In the genomic region with DNA sequence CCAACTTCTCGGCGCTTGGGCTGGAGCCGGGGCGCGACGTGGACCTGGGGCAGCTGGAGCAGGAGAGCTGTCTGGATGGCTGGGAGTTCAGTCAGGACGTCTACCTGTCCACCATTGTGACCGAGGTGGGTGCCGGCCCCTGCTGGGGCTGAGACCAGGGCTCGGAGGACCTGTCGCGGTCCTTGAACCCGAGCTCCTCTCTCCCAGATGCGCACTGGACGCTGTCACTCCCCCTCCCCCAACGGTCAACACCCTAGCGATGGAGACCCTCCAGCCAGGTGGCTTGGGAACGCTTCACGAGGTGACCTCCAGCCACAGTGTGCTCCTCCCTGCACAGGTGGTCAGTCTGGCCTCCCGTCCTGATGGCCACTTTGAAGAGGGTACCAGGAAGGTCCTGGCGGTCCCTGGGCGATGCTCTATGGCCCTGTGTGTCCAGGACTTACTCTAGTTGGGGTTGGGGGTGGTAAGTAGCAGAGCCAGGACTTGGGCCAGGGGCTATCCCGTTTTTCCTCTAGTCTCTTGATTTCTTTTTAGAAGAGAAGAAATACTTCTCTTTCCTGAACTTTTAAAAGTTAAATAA, we compare ENCODE assay signal across 8 cellular contexts. TPM values are rescaled to one million over a fixed set of nuclear protein-coding genes. Genes with fewer than 3 reads are reported as not detected.
DNase-seq lines count a peak whose midpoint lies in the region; ATAC-seq, FAIRE-seq and TF ChIP-seq lines count a peak whose summit lies in the region.

No MANE protein-coding gene starts in this region.

- H3K36me3 ChIP-seq in DOHH2 (ENCODE audit: control insufficient read depth, low read length) (no peaks in the 10 kb centered on the region), SK-N-MC (ENCODE audit: insufficient read depth, low read length) (no peaks in the 10 kb centered on the region), pancreas (no peaks in the 10 kb centered on the region)

- no peak for FAIRE-seq in pancreas (lab: Jason Lieb, UNC)

- no peak overlapping the region for H3K27ac ChIP-seq in DOHH2 (ENCODE audit: low read depth, low read length)
- H3K27ac ChIP-seq in SK-N-MC, result no peak overlapping the region
- peak overlapping the region; percentile 71 to 91 (median 84) for H3K27ac ChIP-seq in pancreas

- ATAC-seq in pancreas (peak; percentile 4 to 12 (median 8)), GM19328 (IDR thresholded peaks at IDR 0.05; ENCODE audit: unreplicated experiment) (no peak)

- intact Hi-C loops in pancreas (cut with DNase I), result no loop called here

- H3K9ac ChIP-seq in SK-N-MC (ENCODE audit: insufficient read length), result peak overlapping the region; percentile 78

- no peaks in the 10 kb centered on the region for H4K20me1 ChIP-seq in DOHH2 (ENCODE audit: control insufficient read depth, insufficient read depth, low read depth, low read length)

- H3K4me3 ChIP-seq in DOHH2 (ENCODE audit: low read length), result peak overlapping the region; percentile 78
- H3K4me3 ChIP-seq in SK-N-MC, result peak overlapping the region; percentile 89
- peak overlapping the region; percentile 71 for H3K4me3 ChIP-seq in fibroblast of the aortic adventitia (ENCODE audit: low read depth, low read length)
- H3K4me3 ChIP-seq in pancreas, result peak overlapping the region; percentile 51 to 79 (median 72)

- no peak for DNase-seq in SK-N-MC (ENCODE audit: low read depth, low spot score)
- no peak for DNase-seq in fibroblast of the aortic adventitia (ENCODE audit: low read depth)
- peak in 4 of 6 donors; percentile 35 to 76 (median 45) for DNase-seq in pancreas
- DNase-seq in cerebellar cortex (ENCODE audit: low spot score), result no peak
- no peak for DNase-seq in GM19240 (ENCODE audit: insufficient read length, low spot score)
- DNase-seq in NOMO-1 treated with DMSO at 0.1 percent for 48 hours (lab: John Stamatoyannopoulos, UW; ENCODE audit: unreplicated experiment), result no peak

- H3K4me2 ChIP-seq in DOHH2 (ENCODE audit: low read length), result peak overlapping the region; percentile 78

- H3F3A ChIP-seq in DOHH2 (ENCODE audit: control insufficient read depth, insufficient read depth), result peaks cover 2% of the 10 kb centered on the region; the same call in 1 of the 2 replicates

- H3K9me2 ChIP-seq in DOHH2 (replicated peaks; ENCODE audit: control insufficient read depth, low read length), result no peaks in the 10 kb centered on the region

- no peaks in the 10 kb centered on the region for H3K9me3 ChIP-seq in DOHH2 (ENCODE audit: control insufficient read depth, insufficient read depth, low read length)
- H3K9me3 ChIP-seq in SK-N-MC (ENCODE audit: low read depth, low read length), result no peaks in the 10 kb centered on the region
- H3K9me3 ChIP-seq in pancreas, result no peaks in the 10 kb centered on the region

- TF ChIP-seq CTCF in DOHH2 (IDR thresholded peaks at IDR 0.05; ENCODE audit: low read depth, low read length, poor library complexity, severe bottlenecking) (no peak), fibroblast of the aortic adventitia (IDR thresholded peaks at IDR 0.05; ENCODE audit: insufficient read depth, low read length) (no peak), pancreas (IDR thresholded peaks at IDR 0.05) (no peak)

- peaks cover 4% of the 10 kb centered on the region; the same call in 1 of the 2 replicates for H3K27me3 ChIP-seq in DOHH2 (ENCODE audit: control insufficient read depth, low read length)
- no peaks in the 10 kb centered on the region for H3K27me3 ChIP-seq in pancreas

- WGBS in pancreas, 2 donors, result 7 to 10% methylated on average over 19 to 23 of the region's 23 CpGs

- peaks cover 10% of the 10 kb centered on the region for H3K4me1 ChIP-seq in DOHH2 (ENCODE audit: control insufficient read depth, low read length)
- peaks cover 0 to 18% (median 0%) of the 10 kb centered on the region in 3 donors for H3K4me1 ChIP-seq in pancreas

- no peaks in the 10 kb centered on the region for H3K79me2 ChIP-seq in DOHH2 (ENCODE audit: control insufficient read depth, low read length)

RNA-seq across cellular contexts. Expression of a gene that starts 0.8 kb away (rescaled TPM):
- total RNA-seq in fibroblast of the aortic adventitia (ENCODE audit: low replicate concordance) (6.5 TPM in 2 replicates), pancreas (10 to 100 TPM in 2 of 6 donors, 1 to 10 TPM in 4; 5.5 to 13.1 (median 7.8) TPM)
- polyA plus RNA-seq in pancreas, result 10 to 100 TPM in 1 of 2 donors, 1 to 10 TPM in 1; 7.1 to 12.2 TPM

Comparison
In these comparisons a context has a peak if more than half of its experiments do, and no peak if none do; other contexts are left out.
1. H3K27ac ChIP-seq: peak in pancreas (4 of 4); none in DOHH2 (single experiment) and SK-N-MC (single experiment).
2. DNase-seq: peak in pancreas (4 of 6); none in SK-N-MC (single experiment), fibroblast of the aortic adventitia (single experiment), cerebellar cortex (single experiment), GM19240 (single experiment) and NOMO-1 treated with DMSO at 0.1 percent for 48 hours (single experiment).
3. Peak in every context shown above with its lines, with median percentiles within 50 percentile points of each other: H3K4me3 ChIP-seq.